27 cellular contexts compared by ENCODE assay signal in genomic region chr4:17103231-17103630, GRCh38.
A peak's percentile ranks its signal among the peaks of the same experiment; 100 is the strongest.
DNase-seq lines count a peak whose midpoint lies in the region; ATAC-seq and TF ChIP-seq lines count a peak whose summit lies in the region.
"Had no signal": no experiment of that assay in that cellular context is flagged by ENCODE, and none has a peak within 500 bp of the region (broad histone marks: within the 10 kb centered on the region; RNA-seq: fewer than 3 reads in every experiment).

No MANE protein-coding gene starts in this region.

- CTCF ChIA-PET in AG04449 (lab: Yijun Ruan, JAX): interaction anchor here (1.0 to 2.4 kb wide), 2 partner anchors 10 to 221 kb away, joined by 3 to 10 read pairs; no protein-coding TSS in a partner anchor

- ATAC-seq in HG02759 (IDR thresholded peaks at IDR 0.05; ENCODE audit: unreplicated experiment): no peak
- ATAC-seq: activated T-helper 17 cell treated with anti-CD3 and anti-CD28 coated beads, Interleukin-2, amount 50 U/mL, for 72 hours; heart right ventricle had no signal

- no peaks in the 10 kb centered on the region for H3K9me3 Mint-ChIP-seq in activated T-helper 1 cell treated with anti-CD3 and anti-CD28 coated beads, Interleukin-12 subunit alpha, Interleukin-12 subunit beta, Interleukin-2, Interleukin-4 antibody, amounts not matched to agents 30 ng/mL and 10 ng/mL and 1 ng/mL, durations not matched to agents 14 hours and 24 hours and 36 hours
- H3K9me3 Mint-ChIP-seq: activated naive CD8-positive, alpha-beta T cell treated with anti-CD3 and anti-CD28 coated beads for 36 hours; activated T-helper 17 cell treated with anti-CD3 and anti-CD28 coated beads, Interleukin-2, amount 50 U/mL, for 72 hours; brain; type B pancreatic cell had no signal

- TF ChIP-seq CTCF in AG04449 (IDR thresholded peaks at IDR 0.05; ENCODE audit: insufficient read depth, low read length, missing control alignments): no peak
- TF ChIP-seq CTCF in astrocyte of the cerebellum (IDR thresholded peaks at IDR 0.05; ENCODE audit: low read depth, low read length, missing control alignments): no peak
- TF ChIP-seq CTCF in fibroblast of pulmonary artery (IDR thresholded peaks at IDR 0.05; ENCODE audit: low read length, missing control alignments): no peak

- H3K4me3 Mint-ChIP-seq in activated T-helper 1 cell treated with anti-CD3 and anti-CD28 coated beads, Interleukin-12 subunit alpha, Interleukin-12 subunit beta, Interleukin-2, Interleukin-4 antibody, amounts not matched to agents 30 ng/mL and 10 ng/mL and 1 ng/mL, durations not matched to agents 14 hours and 24 hours and 36 hours: no peak overlapping the region
- H3K4me3 Mint-ChIP-seq: activated naive CD8-positive, alpha-beta T cell treated with anti-CD3 and anti-CD28 coated beads for 36 hours; activated T-helper 17 cell treated with anti-CD3 and anti-CD28 coated beads, Interleukin-2, amount 50 U/mL, for 72 hours; brain; type B pancreatic cell had no signal

- no peak overlapping the region for H3K27ac Mint-ChIP-seq in activated T-helper 1 cell treated with anti-CD3 and anti-CD28 coated beads, Interleukin-12 subunit alpha, Interleukin-12 subunit beta, Interleukin-2, Interleukin-4 antibody, amounts not matched to agents 30 ng/mL and 10 ng/mL and 1 ng/mL, durations not matched to agents 14 hours and 24 hours and 36 hours
- H3K27ac Mint-ChIP-seq: activated naive CD8-positive, alpha-beta T cell treated with anti-CD3 and anti-CD28 coated beads for 36 hours; activated T-helper 17 cell treated with anti-CD3 and anti-CD28 coated beads, Interleukin-2, amount 50 U/mL, for 72 hours; brain; type B pancreatic cell had no signal

- H3K36me3 Mint-ChIP-seq in activated T-helper 1 cell treated with anti-CD3 and anti-CD28 coated beads, Interleukin-12 subunit alpha, Interleukin-12 subunit beta, Interleukin-2, Interleukin-4 antibody, amounts not matched to agents 30 ng/mL and 10 ng/mL and 1 ng/mL, durations not matched to agents 14 hours and 24 hours and 36 hours (ENCODE audit: low read depth): no peaks in the 10 kb centered on the region
- H3K36me3 Mint-ChIP-seq: activated naive CD8-positive, alpha-beta T cell treated with anti-CD3 and anti-CD28 coated beads for 36 hours; brain; type B pancreatic cell had no signal

- POLR2A ChIA-PET in AG04449 (lab: Yijun Ruan, JAX): no interaction called here

- intact Hi-C loops in activated T-helper 1 cell treated with anti-CD3 and anti-CD28 coated beads, Interleukin-12 subunit alpha, Interleukin-12 subunit beta, Interleukin-2, Interleukin-4 antibody, amounts not matched to agents 30 ng/mL and 10 ng/mL and 1 ng/mL, durations not matched to agents 14 hours and 24 hours and 36 hours (cut with micrococcal nuclease): no loop called here

- no peak overlapping the region for H3K4me3 ChIP-seq in AG04449 (ENCODE audit: low read depth, low read length)
- no peak overlapping the region for H3K4me3 ChIP-seq in astrocyte of the cerebellum (ENCODE audit: low read depth, low read length)
- no peak overlapping the region for H3K4me3 ChIP-seq in fibroblast of pulmonary artery (replicated peaks; ENCODE audit: low read depth, low read length)
- H3K4me3 ChIP-seq: BLaER1 treated with 17β-estradiol and CSF1 and Interleukin-3, amounts not matched to agents 10 nM and 100 nM; coronary artery; heart right ventricle; SK-N-MC had no signal

- no peaks in the 10 kb centered on the region for H3K27me3 Mint-ChIP-seq in activated T-helper 1 cell treated with anti-CD3 and anti-CD28 coated beads, Interleukin-12 subunit alpha, Interleukin-12 subunit beta, Interleukin-2, Interleukin-4 antibody, amounts not matched to agents 30 ng/mL and 10 ng/mL and 1 ng/mL, durations not matched to agents 14 hours and 24 hours and 36 hours (ENCODE audit: insufficient read depth)
- H3K27me3 Mint-ChIP-seq: activated T-helper 17 cell treated with anti-CD3 and anti-CD28 coated beads, Interleukin-2, amount 50 U/mL, for 72 hours; type B pancreatic cell had no signal

- in situ Hi-C loops in astrocyte of the cerebellum (cut with HindIII; ENCODE audit: low sequenced_read_pairs): no loop called here

- peak; percentile 90 for DNase-seq in AG04449 (ENCODE audit: low read depth, low spot score)
- peak; percentile 79 for DNase-seq in GM04503 (ENCODE audit: low read depth)
- DNase-seq in astrocyte of the cerebellum (ENCODE audit: low read depth): peak; percentile 78
- peak; percentile 35 for DNase-seq in fibroblast of pulmonary artery (ENCODE audit: low read depth)
- DNase-seq in activated T-helper 1 cell treated with anti-CD3 and anti-CD28 coated beads, Interleukin-12 subunit alpha, Interleukin-12 subunit beta, Interleukin-2, Interleukin-4 antibody, amounts not matched to agents 30 ng/mL and 10 ng/mL and 1 ng/mL, durations not matched to agents 14 hours and 24 hours and 36 hours (ENCODE audit: low spot score): no peak
- no peak for DNase-seq in cerebellar nuclear complex (lab: John Stamatoyannopoulos, UW)
- DNase-seq in NCI-H2196 (lab: John Stamatoyannopoulos, UW; ENCODE audit: unreplicated experiment): no peak
- DNase-seq: 8988T; activated naive CD8-positive, alpha-beta T cell treated with anti-CD3 and anti-CD28 coated beads for 36 hours; Caco-2; DMS79 treated with DMSO at 0.1 percent for 48 hours; heart right ventricle; NCI-H1417 treated with DMSO at 0.1 percent for 48 hours; NCI-H2081 treated with DMSO at 0.1 percent for 48 hours; NCI-H774; RPMI8226; small intestine; stimulated activated CD4-positive, alpha-beta T cell treated with anti-CD3 and anti-CD28 coated beads, Interleukin-2, amount 100 ng/mL, for 24 hours; T-helper 2 cell; WERI-Rb-1 had no signal

- no peaks in the 10 kb centered on the region for H3K4me1 Mint-ChIP-seq in activated T-helper 1 cell treated with anti-CD3 and anti-CD28 coated beads, Interleukin-12 subunit alpha, Interleukin-12 subunit beta, Interleukin-2, Interleukin-4 antibody, amounts not matched to agents 30 ng/mL and 10 ng/mL and 1 ng/mL, durations not matched to agents 14 hours and 24 hours and 36 hours (ENCODE audit: low read depth)
- H3K4me1 Mint-ChIP-seq: activated naive CD8-positive, alpha-beta T cell treated with anti-CD3 and anti-CD28 coated beads for 36 hours; activated T-helper 17 cell treated with anti-CD3 and anti-CD28 coated beads, Interleukin-2, amount 50 U/mL, for 72 hours; brain had no signal

Comparison
In these comparisons a context has a peak if more than half of its experiments do, and no peak if none do; other contexts are left out.
1. DNase-seq: peak in AG04449 (single experiment), GM04503 (single experiment), astrocyte of the cerebellum (single experiment) and fibroblast of pulmonary artery (single experiment); none in activated T-helper 1 cell treated with anti-CD3 and anti-CD28 coated beads, Interleukin-12 subunit alpha, Interleukin-12 subunit beta, Interleukin-2, Interleukin-4 antibody, amounts not matched to agents 30 ng/mL and 10 ng/mL and 1 ng/mL, durations not matched to agents 14 hours and 24 hours and 36 hours (single experiment), cerebellar nuclear complex (0 of 2) and NCI-H2196 (single experiment).